ENCODE assay signal across 15 cellular contexts in the genomic region with DNA sequence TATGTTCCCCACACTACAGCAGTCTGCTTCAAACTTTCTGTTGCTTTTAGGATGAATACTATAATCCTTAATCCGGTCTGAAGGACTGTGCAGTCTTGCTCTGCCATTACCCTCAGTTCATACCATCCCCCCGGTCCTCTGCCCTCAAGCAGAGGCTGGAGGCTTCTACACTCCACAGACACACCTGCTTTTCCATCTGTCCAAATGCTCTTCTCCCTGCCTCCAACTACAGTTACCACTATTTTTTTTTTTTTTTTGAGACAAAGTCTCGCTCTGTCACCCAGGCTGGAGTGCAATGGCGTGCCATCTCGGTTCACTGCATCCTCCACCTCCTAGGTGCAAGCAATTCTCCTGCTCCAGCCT. TPM values are rescaled to one million over a fixed set of nuclear protein-coding genes. Genes with fewer than 3 reads are reported as not detected.
A peak's percentile ranks its signal among the peaks of the same experiment; 100 is the strongest.
DNase-seq lines count a peak whose midpoint lies in the region; ATAC-seq and TF ChIP-seq lines count a peak whose summit lies in the region.
"Had no signal": no experiment of that assay in that cellular context is flagged by ENCODE, and none has a peak within 500 bp of the region (broad histone marks: within the 10 kb centered on the region; RNA-seq: fewer than 3 reads in every experiment).

No MANE protein-coding gene starts in this region.

- TF ChIP-seq EP300 in esophagus muscularis mucosa (IDR thresholded peaks at IDR 0.05), result no peak

- no peaks in the 10 kb centered on the region for H3K27me3 Mint-ChIP-seq in stimulated activated naive CD8-positive, alpha-beta T cell treated with anti-CD3 and anti-CD28 coated beads, Interleukin-15, Interleukin-2, amounts not matched to agents 100 ng/mL and 50 ng/mL, for 24 hours
- no peaks in the 10 kb centered on the region for H3K27me3 Mint-ChIP-seq in stimulated activated naive CD8-positive, alpha-beta T cell treated with anti-CD3 and anti-CD28 coated beads, Interleukin-15, amount 100 ng/mL, for 72 hours
- H3K27me3 Mint-ChIP-seq: B cell had no signal

- H3K9me3 ChIP-seq in esophagus muscularis mucosa, result no peaks in the 10 kb centered on the region
- H3K9me3 ChIP-seq: BLaER1 treated with 17β-estradiol and CSF1 and Interleukin-3, amounts not matched to agents 10 nM and 100 nM had no signal

- TF ChIP-seq CTCF in esophagus muscularis mucosa (IDR thresholded peaks at IDR 0.05), result no peak

- H3K36me3 ChIP-seq in esophagus muscularis mucosa, result peaks cover 5 to 52% (median 21%) of the 10 kb centered on the region in 4 donors

- no peak overlapping the region for H3K4me3 ChIP-seq in esophagus muscularis mucosa
- H3K4me3 ChIP-seq: BLaER1 treated with 17β-estradiol and CSF1 and Interleukin-3, amounts not matched to agents 10 nM and 100 nM; GM12878 had no signal

- intact Hi-C loops in esophagus muscularis mucosa (cut with DNase I), result loop anchor here (10.0 kb wide), 1 partner anchor 235 kb away; no protein-coding TSS in a partner anchor

- peak overlapping the region; percentile 22 for H3K27ac Mint-ChIP-seq in stimulated activated naive CD8-positive, alpha-beta T cell treated with anti-CD3 and anti-CD28 coated beads, Interleukin-15, Interleukin-2, amounts not matched to agents 100 ng/mL and 50 ng/mL, for 24 hours
- no peak overlapping the region for H3K27ac Mint-ChIP-seq in stimulated activated naive CD8-positive, alpha-beta T cell treated with anti-CD3 and anti-CD28 coated beads, Interleukin-15, amount 100 ng/mL, for 72 hours
- H3K27ac Mint-ChIP-seq: B cell; CD8-positive, alpha-beta T cell; H9 had no signal

- H3K9me3 Mint-ChIP-seq in stimulated activated naive CD8-positive, alpha-beta T cell treated with anti-CD3 and anti-CD28 coated beads, Interleukin-15, Interleukin-2, amounts not matched to agents 100 ng/mL and 50 ng/mL, for 24 hours, result no peaks in the 10 kb centered on the region
- H3K9me3 Mint-ChIP-seq in stimulated activated naive CD8-positive, alpha-beta T cell treated with anti-CD3 and anti-CD28 coated beads, Interleukin-15, amount 100 ng/mL, for 72 hours, result no peaks in the 10 kb centered on the region
- H3K9me3 Mint-ChIP-seq: CD8-positive, alpha-beta T cell; H9 had no signal

- no peaks in the 10 kb centered on the region for H3K4me1 ChIP-seq in esophagus muscularis mucosa

- no peaks in the 10 kb centered on the region for H3K27me3 ChIP-seq in esophagus muscularis mucosa
- H3K27me3 ChIP-seq: BLaER1 treated with 17β-estradiol and CSF1 and Interleukin-3, amounts not matched to agents 10 nM and 100 nM had no signal

- no peak for DNase-seq in stimulated activated naive CD8-positive, alpha-beta T cell treated with anti-CD3 and anti-CD28 coated beads, Interleukin-15, amount 100 ng/mL, for 72 hours
- DNase-seq in NCI-H524 treated with DMSO at 0.1 percent for 48 hours (lab: John Stamatoyannopoulos, UW) (peak; percentile 97), esophagus muscularis mucosa (ENCODE audit: extremely low spot score) (peak; percentile 4)
- DNase-seq in activated naive CD4-positive, alpha-beta T cell treated with anti-CD3 and anti-CD28 coated beads, Interleukin-2, amount 50 U/mL, for 16 hours, result no peak
- DNase-seq: Calu3; CD8-positive, alpha-beta T cell; DMS79 treated with DMSO at 0.1 percent for 48 hours; H9 had no signal

- H3K4me1 Mint-ChIP-seq in stimulated activated naive CD8-positive, alpha-beta T cell treated with anti-CD3 and anti-CD28 coated beads, Interleukin-15, Interleukin-2, amounts not matched to agents 100 ng/mL and 50 ng/mL, for 24 hours (ENCODE audit: low read depth), result peaks cover 22% of the 10 kb centered on the region
- H3K4me1 Mint-ChIP-seq in stimulated activated naive CD8-positive, alpha-beta T cell treated with anti-CD3 and anti-CD28 coated beads, Interleukin-15, amount 100 ng/mL, for 72 hours, result peaks cover 10% of the 10 kb centered on the region
- H3K4me1 Mint-ChIP-seq: H9 had no signal

- H3K36me3 Mint-ChIP-seq in stimulated activated naive CD8-positive, alpha-beta T cell treated with anti-CD3 and anti-CD28 coated beads, Interleukin-15, Interleukin-2, amounts not matched to agents 100 ng/mL and 50 ng/mL, for 24 hours (ENCODE audit: low read depth), result peaks cover 4% of the 10 kb centered on the region

- H3K4me3 Mint-ChIP-seq in stimulated activated naive CD8-positive, alpha-beta T cell treated with anti-CD3 and anti-CD28 coated beads, Interleukin-15, Interleukin-2, amounts not matched to agents 100 ng/mL and 50 ng/mL, for 24 hours, result no peak overlapping the region
- H3K4me3 Mint-ChIP-seq in stimulated activated naive CD8-positive, alpha-beta T cell treated with anti-CD3 and anti-CD28 coated beads, Interleukin-15, amount 100 ng/mL, for 72 hours, result no peak overlapping the region
- H3K4me3 Mint-ChIP-seq: B cell; CD8-positive, alpha-beta T cell; H9 had no signal

- no peak for TF ChIP-seq POLR2A in esophagus muscularis mucosa (IDR thresholded peaks at IDR 0.05; ENCODE audit: low read depth)

- 99% methylated on average over 5 of the region's 5 CpGs for WGBS in esophagus muscularis mucosa

- no peak for ATAC-seq in stimulated activated naive CD8-positive, alpha-beta T cell treated with anti-CD3 and anti-CD28 coated beads, Interleukin-15, amount 100 ng/mL, for 72 hours
- ATAC-seq in HG02852 (IDR thresholded peaks at IDR 0.05; ENCODE audit: unreplicated experiment) (no peak), HG02642 (IDR thresholded peaks at IDR 0.05; ENCODE audit: poor library complexity, unreplicated experiment) (no peak)
- ATAC-seq: CD8-positive, alpha-beta T cell; GM12878 had no signal

- no peak overlapping the region for H3K27ac ChIP-seq in esophagus muscularis mucosa (replicated peaks in 1 of 4)
- H3K27ac ChIP-seq: BLaER1 treated with 17β-estradiol and CSF1 and Interleukin-3, amounts not matched to agents 10 nM and 100 nM; HL-60 had no signal

RNA-seq across cellular contexts. Expression of a gene that starts 19.3 kb away (rescaled TPM):
- total RNA-seq in esophagus muscularis mucosa, result under 1 TPM in 3 of 4 donors, not detected in 1; 0.34 to 0.66 (median 0.65) TPM

RNA-seq across cellular contexts. Expression of a gene that starts 48.4 kb away (rescaled TPM):
- total RNA-seq in esophagus muscularis mucosa, result 10 to 100 TPM; 43.7 to 71.9 (median 56.4) TPM

Comparison
In these comparisons a context has a peak if more than half of its experiments do, and no peak if none do; other contexts are left out.
1. DNase-seq: peak in NCI-H524 treated with DMSO at 0.1 percent for 48 hours (single experiment) and esophagus muscularis mucosa (single experiment); none in stimulated activated naive CD8-positive, alpha-beta T cell treated with anti-CD3 and anti-CD28 coated beads, Interleukin-15, amount 100 ng/mL, for 72 hours (0 of 2) and activated naive CD4-positive, alpha-beta T cell treated with anti-CD3 and anti-CD28 coated beads, Interleukin-2, amount 50 U/mL, for 16 hours (single experiment).